ENCODE assay signal across 1 cellular context in the genomic region with DNA sequence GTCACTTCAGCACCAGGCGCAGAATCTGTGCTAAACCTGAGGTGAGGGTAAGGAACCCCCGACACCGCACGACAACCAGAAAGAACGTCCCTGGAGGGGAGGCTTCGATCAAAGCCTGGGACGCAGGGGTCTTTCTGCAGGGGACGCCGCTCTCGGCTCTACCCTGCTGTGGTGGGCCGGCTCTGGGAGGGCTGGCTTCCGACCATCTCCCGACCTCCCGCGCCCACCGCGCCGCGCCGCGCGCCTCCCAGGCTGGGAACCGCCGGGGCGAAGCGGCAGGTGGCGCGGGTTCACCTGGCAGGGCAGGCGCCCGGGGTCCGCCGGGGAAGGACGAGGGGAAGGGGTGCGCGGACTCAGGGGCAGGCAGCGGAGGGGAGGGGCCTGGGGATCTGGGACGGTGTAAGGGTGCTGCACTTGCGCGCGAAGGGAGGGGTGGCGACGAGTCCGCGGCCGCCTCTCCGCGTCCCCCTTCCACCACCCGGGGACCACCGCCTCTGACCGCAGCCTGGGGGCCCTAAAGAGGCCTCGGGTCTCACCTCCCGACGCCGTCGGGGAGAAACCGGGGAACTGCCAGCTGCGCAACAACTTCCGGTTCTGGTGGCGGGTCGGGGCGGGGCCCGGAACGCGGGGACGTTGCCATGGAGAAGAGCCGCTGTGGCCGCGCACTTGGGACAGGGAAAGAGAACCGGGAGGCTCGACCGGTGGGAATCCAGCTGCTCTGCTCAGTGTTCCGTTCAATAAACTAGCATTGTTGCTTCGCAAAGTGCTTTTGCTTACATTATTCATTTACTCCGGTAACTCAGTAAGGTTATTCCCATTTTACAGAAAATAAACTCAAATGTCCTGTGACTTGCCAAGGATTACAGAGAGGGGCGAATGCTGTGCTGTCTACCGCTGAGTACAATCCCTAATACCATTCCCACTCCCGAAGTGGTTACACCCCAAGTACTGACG.
TF ChIP-seq lines count a peak whose summit lies in the region.

TSS of gene ZNF396 (minus strand) at position 596 of the 954 bp plus-strand sequence. CDS start 3,045 bp downstream, outside the sequence.

TF ChIP-seq in WTC11, 78 proteins besides CTCF, POLR2A, EP300 and RAD21 (continued from another document and continues in another):
- TF ChIP-seq, protein P1, sequence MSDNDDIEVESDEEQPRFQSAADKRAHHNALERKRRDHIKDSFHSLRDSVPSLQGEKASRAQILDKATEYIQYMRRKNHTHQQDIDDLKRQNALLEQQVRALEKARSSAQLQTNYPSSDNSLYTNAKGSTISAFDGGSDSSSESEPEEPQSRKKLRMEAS (CRISPR knock-in tag; IDR thresholded peaks at IDR 0.05), result no peak
- TF ChIP-seq, protein P2, sequence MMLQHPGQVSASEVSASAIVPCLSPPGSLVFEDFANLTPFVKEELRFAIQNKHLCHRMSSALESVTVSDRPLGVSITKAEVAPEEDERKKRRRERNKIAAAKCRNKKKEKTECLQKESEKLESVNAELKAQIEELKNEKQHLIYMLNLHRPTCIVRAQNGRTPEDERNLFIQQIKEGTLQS (CRISPR knock-in tag; conservative IDR thresholded peaks at IDR 0.05), result no peak
- no peak for TF ChIP-seq NFE2L1 (CRISPR knock-in tag; IDR thresholded peaks at IDR 0.05)
- TF ChIP-seq ZBTB21 (CRISPR knock-in tag; IDR thresholded peaks at IDR 0.05; ENCODE audit: borderline replicate concordance), result no peak
- TF ChIP-seq ATF6 (CRISPR knock-in tag; IDR thresholded peaks at IDR 0.05), result no peak
- no peak for TF ChIP-seq ESRRA (CRISPR knock-in tag; IDR thresholded peaks at IDR 0.05; ENCODE audit: borderline replicate concordance)
- no peak for TF ChIP-seq ZNF263 (CRISPR knock-in tag; IDR thresholded peaks at IDR 0.05; ENCODE audit: low read depth)
- no peak for TF ChIP-seq NR3C1 (CRISPR knock-in tag; conservative IDR thresholded peaks at IDR 0.05; ENCODE audit: low read depth)
- no peak; the same call in 1 of the 2 replicates for TF ChIP-seq FOXP1 (CRISPR knock-in tag; IDR thresholded peaks at IDR 0.05; ENCODE audit: borderline replicate concordance)
- no peak for TF ChIP-seq E2F1 (CRISPR knock-in tag; IDR thresholded peaks at IDR 0.05)
- no peak for TF ChIP-seq FOXJ3 (CRISPR knock-in tag; IDR thresholded peaks at IDR 0.05; ENCODE audit: borderline replicate concordance)
- TF ChIP-seq ZNF512 (CRISPR knock-in tag; IDR thresholded peaks at IDR 0.05; ENCODE audit: borderline replicate concordance), result no peak
- no peak for TF ChIP-seq NFYB (CRISPR knock-in tag; conservative IDR thresholded peaks at IDR 0.05; ENCODE audit: low read depth)
- TF ChIP-seq FOXK1 (CRISPR knock-in tag; IDR thresholded peaks at IDR 0.05), result no peak
- TF ChIP-seq, protein P3, sequence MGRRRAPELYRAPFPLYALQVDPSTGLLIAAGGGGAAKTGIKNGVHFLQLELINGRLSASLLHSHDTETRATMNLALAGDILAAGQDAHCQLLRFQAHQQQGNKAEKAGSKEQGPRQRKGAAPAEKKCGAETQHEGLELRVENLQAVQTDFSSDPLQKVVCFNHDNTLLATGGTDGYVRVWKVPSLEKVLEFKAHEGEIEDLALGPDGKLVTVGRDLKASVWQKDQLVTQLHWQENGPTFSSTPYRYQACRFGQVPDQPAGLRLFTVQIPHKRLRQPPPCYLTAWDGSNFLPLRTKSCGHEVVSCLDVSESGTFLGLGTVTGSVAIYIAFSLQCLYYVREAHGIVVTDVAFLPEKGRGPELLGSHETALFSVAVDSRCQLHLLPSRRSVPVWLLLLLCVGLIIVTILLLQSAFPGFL (CRISPR knock-in tag; IDR thresholded peaks at IDR 0.05; ENCODE audit: borderline replicate concordance), result no peak
- TF ChIP-seq, protein P4, sequence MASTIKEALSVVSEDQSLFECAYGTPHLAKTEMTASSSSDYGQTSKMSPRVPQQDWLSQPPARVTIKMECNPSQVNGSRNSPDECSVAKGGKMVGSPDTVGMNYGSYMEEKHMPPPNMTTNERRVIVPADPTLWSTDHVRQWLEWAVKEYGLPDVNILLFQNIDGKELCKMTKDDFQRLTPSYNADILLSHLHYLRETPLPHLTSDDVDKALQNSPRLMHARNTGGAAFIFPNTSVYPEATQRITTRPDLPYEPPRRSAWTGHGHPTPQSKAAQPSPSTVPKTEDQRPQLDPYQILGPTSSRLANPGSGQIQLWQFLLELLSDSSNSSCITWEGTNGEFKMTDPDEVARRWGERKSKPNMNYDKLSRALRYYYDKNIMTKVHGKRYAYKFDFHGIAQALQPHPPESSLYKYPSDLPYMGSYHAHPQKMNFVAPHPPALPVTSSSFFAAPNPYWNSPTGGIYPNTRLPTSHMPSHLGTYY (CRISPR knock-in tag; IDR thresholded peaks at IDR 0.05), result no peak
- no peak for TF ChIP-seq EMX1 (CRISPR knock-in tag; IDR thresholded peaks at IDR 0.05)
- no peak for TF ChIP-seq HMGA2 (CRISPR knock-in tag; IDR thresholded peaks at IDR 0.05)
- no peak for TF ChIP-seq PRRX2 (CRISPR knock-in tag; IDR thresholded peaks at IDR 0.05)
- no peak for TF ChIP-seq PRDM15 (CRISPR knock-in tag; IDR thresholded peaks at IDR 0.05)
- TF ChIP-seq, protein P5, sequence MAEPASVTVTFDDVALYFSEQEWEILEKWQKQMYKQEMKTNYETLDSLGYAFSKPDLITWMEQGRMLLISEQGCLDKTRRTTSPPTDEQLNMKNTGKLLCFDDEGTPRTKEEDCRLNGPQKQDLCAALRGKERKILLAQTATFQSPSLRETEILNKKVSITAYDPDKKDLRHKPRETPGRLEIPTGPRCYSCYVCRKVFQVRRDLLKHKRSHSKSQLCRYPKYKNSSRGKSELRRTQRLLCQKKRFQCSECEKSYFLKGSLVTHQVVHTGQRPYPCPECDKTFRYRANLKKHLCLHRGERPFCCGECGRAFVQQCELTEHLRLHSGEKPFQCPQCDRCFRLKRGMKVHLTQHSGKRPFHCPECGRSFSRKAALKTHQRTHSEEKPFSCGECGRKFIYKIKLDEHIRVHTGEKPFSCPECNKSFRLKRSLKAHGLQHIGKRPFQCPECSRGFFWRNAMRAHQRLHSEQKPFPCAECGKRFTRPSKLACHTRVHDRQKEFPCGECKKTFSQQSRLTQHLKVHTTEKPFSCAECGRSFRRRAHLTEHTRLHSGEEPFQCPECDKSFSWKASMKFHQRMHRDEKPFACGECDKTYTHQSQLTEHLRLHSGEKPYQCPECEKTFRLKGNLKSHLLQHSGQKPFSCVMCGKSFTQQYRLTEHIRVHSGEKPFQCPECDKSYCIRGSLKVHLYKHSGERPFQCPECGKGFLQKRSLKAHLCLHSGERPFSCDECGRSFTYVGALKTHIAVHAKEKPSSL (CRISPR knock-in tag; conservative IDR thresholded peaks at IDR 0.05), result no peak
- TF ChIP-seq, protein P6, sequence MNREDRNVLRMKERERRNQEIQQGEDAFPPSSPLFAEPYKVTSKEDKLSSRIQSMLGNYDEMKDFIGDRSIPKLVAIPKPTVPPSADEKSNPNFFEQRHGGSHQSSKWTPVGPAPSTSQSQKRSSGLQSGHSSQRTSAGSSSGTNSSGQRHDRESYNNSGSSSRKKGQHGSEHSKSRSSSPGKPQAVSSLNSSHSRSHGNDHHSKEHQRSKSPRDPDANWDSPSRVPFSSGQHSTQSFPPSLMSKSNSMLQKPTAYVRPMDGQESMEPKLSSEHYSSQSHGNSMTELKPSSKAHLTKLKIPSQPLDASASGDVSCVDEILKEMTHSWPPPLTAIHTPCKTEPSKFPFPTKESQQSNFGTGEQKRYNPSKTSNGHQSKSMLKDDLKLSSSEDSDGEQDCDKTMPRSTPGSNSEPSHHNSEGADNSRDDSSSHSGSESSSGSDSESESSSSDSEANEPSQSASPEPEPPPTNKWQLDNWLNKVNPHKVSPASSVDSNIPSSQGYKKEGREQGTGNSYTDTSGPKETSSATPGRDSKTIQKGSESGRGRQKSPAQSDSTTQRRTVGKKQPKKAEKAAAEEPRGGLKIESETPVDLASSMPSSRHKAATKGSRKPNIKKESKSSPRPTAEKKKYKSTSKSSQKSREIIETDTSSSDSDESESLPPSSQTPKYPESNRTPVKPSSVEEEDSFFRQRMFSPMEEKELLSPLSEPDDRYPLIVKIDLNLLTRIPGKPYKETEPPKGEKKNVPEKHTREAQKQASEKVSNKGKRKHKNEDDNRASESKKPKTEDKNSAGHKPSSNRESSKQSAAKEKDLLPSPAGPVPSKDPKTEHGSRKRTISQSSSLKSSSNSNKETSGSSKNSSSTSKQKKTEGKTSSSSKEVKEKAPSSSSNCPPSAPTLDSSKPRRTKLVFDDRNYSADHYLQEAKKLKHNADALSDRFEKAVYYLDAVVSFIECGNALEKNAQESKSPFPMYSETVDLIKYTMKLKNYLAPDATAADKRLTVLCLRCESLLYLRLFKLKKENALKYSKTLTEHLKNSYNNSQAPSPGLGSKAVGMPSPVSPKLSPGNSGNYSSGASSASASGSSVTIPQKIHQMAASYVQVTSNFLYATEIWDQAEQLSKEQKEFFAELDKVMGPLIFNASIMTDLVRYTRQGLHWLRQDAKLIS (CRISPR knock-in tag; IDR thresholded peaks at IDR 0.05; ENCODE audit: borderline replicate concordance), result no peak
- no peak for TF ChIP-seq JUN (CRISPR knock-in tag; IDR thresholded peaks at IDR 0.05)
- TF ChIP-seq SP1 (CRISPR knock-in tag; conservative IDR thresholded peaks at IDR 0.05), result no peak
- no peak for TF ChIP-seq ZNF232 (CRISPR knock-in tag; IDR thresholded peaks at IDR 0.05)
- TF ChIP-seq CREB1 (CRISPR knock-in tag; IDR thresholded peaks at IDR 0.05), result peak; percentile 62; the same call in 1 of the 2 replicates
- no peak for TF ChIP-seq NFATC4 (CRISPR knock-in tag; IDR thresholded peaks at IDR 0.05)
